In genomic region chr18:51070545-51070944, GRCh38 we compare ENCODE assay signal across 14 cellular contexts. TPM values are rescaled to one million over a fixed set of nuclear protein-coding genes. Genes with fewer than 3 reads are reported as not detected.
DNase-seq lines count a peak whose midpoint lies in the region; ATAC-seq and TF ChIP-seq lines count a peak whose summit lies in the region.
"Had no signal": no experiment of that assay in that cellular context is flagged by ENCODE, and none has a peak within 500 bp of the region (broad histone marks: within the 10 kb centered on the region; RNA-seq: fewer than 3 reads in every experiment).

No MANE protein-coding gene starts in this region.

- POLR2A ChIA-PET in activated CD4-positive, alpha-beta T cell treated with anti-CD3 and anti-CD28 coated beads for 36 hours (lab: Charles Lee) = interaction anchor here (0.7 kb wide), 1 partner anchor 55 kb away, joined by 6 read pairs; no protein-coding TSS in a partner anchor
- POLR2A ChIA-PET in RWPE1 (lab: Yijun Ruan, JAX; ENCODE audit: low non-redundant PET) = no interaction called here

- no peaks in the 10 kb centered on the region for H3K27me3 Mint-ChIP-seq in activated CD4-positive, alpha-beta T cell treated with anti-CD3 and anti-CD28 coated beads for 36 hours

- DNase-seq in activated CD4-positive, alpha-beta T cell treated with anti-CD3 and anti-CD28 coated beads for 36 hours = peak; percentile 13
- DNase-seq in activated CD4-positive, alpha-beta T cell treated with anti-CD3 and anti-CD28 coated beads, Interleukin-2, amount 50 U/mL, for 1 hour = no peak
- DNase-seq in RWPE1 (ENCODE audit: low spot score) = peak; percentile 42
- DNase-seq in fibroblast of the aortic adventitia (ENCODE audit: low read depth) = peak; percentile 78
- no peak for DNase-seq in posterior cingulate gyrus
- DNase-seq: 8988T; activated CD4-positive, alpha-beta T cell treated with anti-CD3 and anti-CD28 coated beads, Interleukin-2, amount 50 U/mL, for 4 hours; adrenal gland; DMS79 treated with DMSO at 0.1 percent for 48 hours; NCI-H1105; NCI-H82 had no signal

- peaks cover 43% of the 10 kb centered on the region for H3K4me1 Mint-ChIP-seq in activated CD4-positive, alpha-beta T cell treated with anti-CD3 and anti-CD28 coated beads for 36 hours

- no peaks in the 10 kb centered on the region for H3K9me3 ChIP-seq in skeletal muscle satellite cell (replicated peaks; ENCODE audit: low read length)
- H3K9me3 ChIP-seq: adrenal gland had no signal

- no peaks in the 10 kb centered on the region for H3K9me3 Mint-ChIP-seq in activated CD4-positive, alpha-beta T cell treated with anti-CD3 and anti-CD28 coated beads for 36 hours (ENCODE audit: low read depth)

- peak overlapping the region; percentile 49 for H3K27ac Mint-ChIP-seq in activated CD4-positive, alpha-beta T cell treated with anti-CD3 and anti-CD28 coated beads for 36 hours

- CTCF ChIA-PET in activated CD4-positive, alpha-beta T cell treated with anti-CD3 and anti-CD28 coated beads for 36 hours (lab: Charles Lee) = interaction anchor here (0.7 to 1.5 kb wide), 2 partner anchors 9 to 250 kb away, joined by 3 to 5 read pairs; no protein-coding TSS in a partner anchor
- CTCF ChIA-PET in RWPE1 (lab: Yijun Ruan, JAX) = no interaction called here

- H3K9ac ChIP-seq in skeletal muscle satellite cell (ENCODE audit: low read depth, low read length) = peak overlapping the region; percentile 41

- H3K4me1 ChIP-seq in skeletal muscle satellite cell (ENCODE audit: control insufficient read depth, insufficient read depth, low read length) = peaks cover 40% of the 10 kb centered on the region

- no peak for TF ChIP-seq CTCF in RWPE1 (conservative IDR thresholded peaks at IDR 0.05; ENCODE audit: low read depth)
- no peak for TF ChIP-seq CTCF in fibroblast of the aortic adventitia (IDR thresholded peaks at IDR 0.05; ENCODE audit: insufficient read depth, low read length)

- peak overlapping the region; percentile 33 for H3K4me2 ChIP-seq in skeletal muscle satellite cell (ENCODE audit: low read length)

- peaks cover 23% of the 10 kb centered on the region for H3K36me3 ChIP-seq in skeletal muscle satellite cell (ENCODE audit: insufficient read depth, low read length)

- H3K4me3 ChIP-seq in fibroblast of the aortic adventitia (ENCODE audit: low read depth, low read length) (no peak overlapping the region), skeletal muscle satellite cell (ENCODE audit: low read length) (no peak overlapping the region)
- H3K4me3 ChIP-seq: adrenal gland had no signal

- ATAC-seq in activated CD4-positive, alpha-beta T cell treated with anti-CD3 and anti-CD28 coated beads for 36 hours = peak; percentile 93
- no peak for ATAC-seq in GM18861 (IDR thresholded peaks at IDR 0.05; ENCODE audit: unreplicated experiment)
- ATAC-seq in GM21515 (IDR thresholded peaks at IDR 0.05; ENCODE audit: unreplicated experiment) = no peak

- peaks cover 45% of the 10 kb centered on the region for H3K36me3 Mint-ChIP-seq in activated CD4-positive, alpha-beta T cell treated with anti-CD3 and anti-CD28 coated beads for 36 hours (ENCODE audit: low read depth)

- H3K27ac ChIP-seq in RWPE1 = no peak overlapping the region
- H3K27ac ChIP-seq: adrenal gland had no signal

- H3K27me3 ChIP-seq in skeletal muscle satellite cell (ENCODE audit: control insufficient read depth, insufficient read depth, low read length) = no peaks in the 10 kb centered on the region
- H3K27me3 ChIP-seq: adrenal gland had no signal

- H3K4me3 Mint-ChIP-seq in activated CD4-positive, alpha-beta T cell treated with anti-CD3 and anti-CD28 coated beads for 36 hours = no peak overlapping the region

- intact Hi-C loops in activated CD4-positive, alpha-beta T cell treated with anti-CD3 and anti-CD28 coated beads for 36 hours (cut with DNase I, micrococcal nuclease) = no loop called here
- intact Hi-C loops in posterior cingulate gyrus (cut with DNase I) = no loop called here

RNA-seq across cellular contexts. Expression of gene SMAD4, which starts 40.5 kb away (rescaled TPM):
- total RNA-seq in activated CD4-positive, alpha-beta T cell treated with anti-CD3 and anti-CD28 coated beads for 36 hours = 10 to 100 TPM; 79.3 to 89.5 TPM
- total RNA-seq in fibroblast of the aortic adventitia (ENCODE audit: low replicate concordance) = 142 and 298 TPM in 2 replicates
- total RNA-seq in skeletal muscle satellite cell (2012; rRNA removed) = 49.4 and 71.6 TPM in 2 replicates

Comparison
In these comparisons a context has a peak if more than half of its experiments do, and no peak if none do; other contexts are left out.
1. DNase-seq: peak in activated CD4-positive, alpha-beta T cell treated with anti-CD3 and anti-CD28 coated beads for 36 hours (single experiment), RWPE1 (single experiment) and fibroblast of the aortic adventitia (single experiment); none in activated CD4-positive, alpha-beta T cell treated with anti-CD3 and anti-CD28 coated beads, Interleukin-2, amount 50 U/mL, for 1 hour (single experiment) and posterior cingulate gyrus (0 of 10).